Comparison of ENCODE assay signal across 10 cellular contexts in the genomic region with DNA sequence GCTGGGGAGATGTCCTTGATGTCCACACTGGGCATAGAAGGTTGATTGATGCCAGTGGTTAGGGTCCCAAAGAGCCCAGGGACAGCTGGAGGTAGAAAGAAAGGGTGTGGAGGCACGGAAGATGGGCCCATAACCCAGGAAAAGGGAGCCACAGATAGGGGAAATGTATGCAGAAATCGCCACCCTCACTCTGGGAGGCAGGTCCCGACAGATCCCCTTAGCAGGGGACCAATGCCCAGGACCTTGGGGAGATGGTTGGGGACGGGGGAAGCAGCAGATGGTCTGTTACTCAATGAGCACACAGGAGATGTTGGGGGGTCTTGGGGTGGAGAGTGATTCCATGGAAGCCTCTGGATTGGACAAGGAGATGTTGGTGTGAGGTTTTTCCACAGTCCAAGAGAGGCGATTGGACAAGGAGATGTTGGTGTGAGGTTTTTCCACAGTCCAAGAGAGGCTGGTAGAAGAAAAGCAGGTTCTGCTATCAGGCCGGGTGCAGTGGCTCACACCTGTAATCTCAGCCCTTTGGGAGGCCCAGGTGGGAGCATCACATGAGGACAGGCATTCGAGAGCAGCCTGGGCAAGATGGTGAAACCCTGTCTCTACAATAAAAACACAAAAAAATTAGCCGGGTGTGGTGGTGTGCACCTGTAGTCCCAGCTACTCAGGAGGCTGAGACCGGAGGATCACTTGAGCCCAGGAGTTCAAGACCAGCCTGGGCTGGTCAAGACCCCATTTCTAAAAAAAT. TPM values are rescaled to one million over a fixed set of nuclear protein-coding genes. Genes with fewer than 3 reads are reported as not detected.
A peak's percentile ranks its signal among the peaks of the same experiment; 100 is the strongest.
DNase-seq lines count a peak whose midpoint lies in the region; ATAC-seq and TF ChIP-seq lines count a peak whose summit lies in the region.
"Had no signal": no experiment of that assay in that cellular context is flagged by ENCODE, and none has a peak within 500 bp of the region (broad histone marks: within the 10 kb centered on the region; RNA-seq: fewer than 3 reads in every experiment).

No MANE protein-coding gene starts in this region.

- H3K27ac Mint-ChIP-seq in activated CD4-positive, alpha-beta T cell treated with anti-CD3 and anti-CD28 coated beads for 36 hours = peak overlapping the region; percentile 48
- H3K27ac Mint-ChIP-seq in endothelial cell (ENCODE audit: unreplicated experiment) (peak overlapping the region; percentile 97), progenitor cell of endocrine pancreas (peak overlapping the region; percentile 80)

- H3K27me3 Mint-ChIP-seq in activated CD4-positive, alpha-beta T cell treated with anti-CD3 and anti-CD28 coated beads for 36 hours = no peaks in the 10 kb centered on the region
- H3K27me3 Mint-ChIP-seq in endothelial cell (ENCODE audit: unreplicated experiment) = peaks cover 6% of the 10 kb centered on the region
- H3K27me3 Mint-ChIP-seq in progenitor cell of endocrine pancreas = no peaks in the 10 kb centered on the region

- POLR2A ChIA-PET in activated CD4-positive, alpha-beta T cell treated with anti-CD3 and anti-CD28 coated beads for 36 hours (lab: Charles Lee) = no interaction called here

- DNase-seq in activated CD4-positive, alpha-beta T cell treated with anti-CD3 and anti-CD28 coated beads for 36 hours = no peak
- no peak for DNase-seq in activated CD4-positive, alpha-beta T cell treated with anti-CD3 and anti-CD28 coated beads for 1 hour
- DNase-seq in endothelial cell (ENCODE audit: low spot score) (no peak), progenitor cell of endocrine pancreas (ENCODE audit: low spot score, unreplicated experiment) (no peak), T-helper 9 cell (no peak), NCI-H1930 (lab: John Stamatoyannopoulos, UW) (no peak)
- DNase-seq: activated T-cell treated with anti-CD3 and anti-CD28 coated beads for 4 hours, NCI-H2171 treated with DMSO at 0.1 percent for 48 hours had no signal

- TF ChIP-seq CTCF in endothelial cell (IDR thresholded peaks at IDR 0.05; ENCODE audit: unreplicated experiment) = no peak
- no peak for TF ChIP-seq CTCF in progenitor cell of endocrine pancreas (IDR thresholded peaks at IDR 0.05; ENCODE audit: unreplicated experiment)

- ATAC-seq in activated CD4-positive, alpha-beta T cell treated with anti-CD3 and anti-CD28 coated beads for 36 hours = no peak

- H3K9me3 Mint-ChIP-seq in activated CD4-positive, alpha-beta T cell treated with anti-CD3 and anti-CD28 coated beads for 36 hours (ENCODE audit: low read depth) = no peaks in the 10 kb centered on the region
- H3K9me3 Mint-ChIP-seq in endothelial cell (ENCODE audit: unreplicated experiment) (no peaks in the 10 kb centered on the region), progenitor cell of endocrine pancreas (ENCODE audit: low read depth) (no peaks in the 10 kb centered on the region)
- H3K9me3 Mint-ChIP-seq: nephron had no signal

- H3K4me3 Mint-ChIP-seq in activated CD4-positive, alpha-beta T cell treated with anti-CD3 and anti-CD28 coated beads for 36 hours = no peak overlapping the region
- H3K4me3 Mint-ChIP-seq in endothelial cell (ENCODE audit: unreplicated experiment) (no peak overlapping the region), progenitor cell of endocrine pancreas (ENCODE audit: low read depth) (no peak overlapping the region)
- H3K4me3 Mint-ChIP-seq: nephron had no signal

- CTCF ChIA-PET in activated CD4-positive, alpha-beta T cell treated with anti-CD3 and anti-CD28 coated beads for 36 hours (lab: Charles Lee) = no interaction called here

- no peaks in the 10 kb centered on the region for H3K36me3 Mint-ChIP-seq in activated CD4-positive, alpha-beta T cell treated with anti-CD3 and anti-CD28 coated beads for 36 hours (ENCODE audit: low read depth)
- no peaks in the 10 kb centered on the region for H3K36me3 Mint-ChIP-seq in endothelial cell (ENCODE audit: low read depth, unreplicated experiment)
- no peaks in the 10 kb centered on the region for H3K36me3 Mint-ChIP-seq in progenitor cell of endocrine pancreas (ENCODE audit: insufficient read depth)

- peaks cover 11% of the 10 kb centered on the region for H3K4me1 Mint-ChIP-seq in activated CD4-positive, alpha-beta T cell treated with anti-CD3 and anti-CD28 coated beads for 36 hours
- H3K4me1 Mint-ChIP-seq in endothelial cell (ENCODE audit: unreplicated experiment) (peaks cover 29% of the 10 kb centered on the region), progenitor cell of endocrine pancreas (ENCODE audit: low read depth) (peaks cover under 1% of the 10 kb centered on the region)
- H3K4me1 Mint-ChIP-seq: nephron had no signal

- intact Hi-C loops in activated CD4-positive, alpha-beta T cell treated with anti-CD3 and anti-CD28 coated beads for 36 hours (cut with DNase I, micrococcal nuclease) = no loop called here

RNA-seq across cellular contexts. Expression of gene PPP1R35, which starts 7.0 kb away (rescaled TPM):
- total RNA-seq in activated CD4-positive, alpha-beta T cell treated with anti-CD3 and anti-CD28 coated beads for 36 hours = 10 to 100 TPM; 48.7 to 60.3 TPM
- 27.3 TPM for total RNA-seq in endothelial cell (ENCODE audit: unreplicated experiment)
- total RNA-seq in progenitor cell of endocrine pancreas = 23.7 and 29.8 TPM in 2 replicates

RNA-seq across cellular contexts. Expression of gene MEPCE, which starts 13.6 kb away (rescaled TPM):
- total RNA-seq in activated CD4-positive, alpha-beta T cell treated with anti-CD3 and anti-CD28 coated beads for 36 hours = 10 to 100 TPM; 44.4 to 45.9 TPM
- total RNA-seq in endothelial cell (ENCODE audit: unreplicated experiment) (30.5 TPM), progenitor cell of endocrine pancreas (34.6 and 35.4 TPM in 2 replicates)

RNA-seq across cellular contexts. Expression of gene ZCWPW1, which starts 14.8 kb away (rescaled TPM):
- 1 to 10 TPM; 3.0 to 3.4 TPM for total RNA-seq in activated CD4-positive, alpha-beta T cell treated with anti-CD3 and anti-CD28 coated beads for 36 hours
- 2.2 TPM for total RNA-seq in endothelial cell (ENCODE audit: unreplicated experiment)
- 2.5 and 3.8 TPM in 2 replicates for total RNA-seq in progenitor cell of endocrine pancreas

RNA-seq across cellular contexts. Expression of gene SPACDR, which starts 20.8 kb away (rescaled TPM):
- 1 to 10 TPM; 3.5 to 4.2 TPM for total RNA-seq in activated CD4-positive, alpha-beta T cell treated with anti-CD3 and anti-CD28 coated beads for 36 hours
- total RNA-seq in endothelial cell (ENCODE audit: unreplicated experiment) = 4.3 TPM
- total RNA-seq in progenitor cell of endocrine pancreas = 0.67 and 1.7 TPM in 2 replicates
- total RNA-seq: LHCN-M2 had no signal

RNA-seq across cellular contexts. Expression of gene TSC22D4, which starts 35.7 kb away (rescaled TPM):
- 10 to 100 TPM; 78.5 to 85.7 TPM for total RNA-seq in activated CD4-positive, alpha-beta T cell treated with anti-CD3 and anti-CD28 coated beads for 36 hours
- 94.3 TPM for total RNA-seq in endothelial cell (ENCODE audit: unreplicated experiment)
- 27.9 and 32.2 TPM in 2 replicates for total RNA-seq in progenitor cell of endocrine pancreas
